Comparison of ENCODE assay signal across 8 cellular contexts in genomic region chr6:159761873-159762680, GRCh38. TPM values are rescaled to one million over a fixed set of nuclear protein-coding genes. Genes with fewer than 3 reads are reported as not detected.
A peak's percentile ranks its signal among the peaks of the same experiment; 100 is the strongest.
DNase-seq lines count a peak whose midpoint lies in the region; ATAC-seq and TF ChIP-seq lines count a peak whose summit lies in the region.

Gene ACAT2 (plus strand): TSS chr6:159762045. CDS start chr6:159762088, 43 bp downstream.

- ATAC-seq in GM19023 (IDR thresholded peaks at IDR 0.05; ENCODE audit: unreplicated experiment), result peak; percentile 98
- ATAC-seq in HG03196 (IDR thresholded peaks at IDR 0.05; ENCODE audit: unreplicated experiment), result peak; percentile 97

- H3K4me2 ChIP-seq in mammary epithelial cell (ENCODE audit: insufficient read depth, low read depth, low read length), result peak within 1 kb of the TSS; percentile 78

- H3K9me3 ChIP-seq in mammary epithelial cell (replicated peaks; ENCODE audit: insufficient read depth, low read length) (no peaks in the 10 kb centered on the region), iPS-20b (ENCODE audit: insufficient read depth, low read depth, low read length) (no peaks in the 10 kb centered on the region)

- H3K4me3 ChIP-seq in AG09309 (ENCODE audit: control insufficient read depth, low read depth, low read length) (peak within 1 kb of the TSS; percentile 64), WI38 (ENCODE audit: low read depth, low read length) (peak within 1 kb of the TSS; percentile 78), mammary epithelial cell (replicated peaks in 1 of 3; ENCODE audit: insufficient read depth in 1 of 3, low read depth in 2 of 3, low read length in 3 of 3) (peak within 1 kb of the TSS; percentile 49 to 72 (median 65)), iPS-20b (ENCODE audit: low read length) (peak within 1 kb of the TSS; percentile 93), skin epidermis (peak within 1 kb of the TSS; percentile 57 to 95 (median 85))

- H3K27ac ChIP-seq in mammary epithelial cell (ENCODE audit: insufficient read depth, low read depth, low read length), result peak within 1 kb of the TSS; percentile 68
- peak within 1 kb of the TSS; percentile 64 for H3K27ac ChIP-seq in iPS-20b (ENCODE audit: low read length)
- peak within 1 kb of the TSS; percentile 60 to 96 (median 93) for H3K27ac ChIP-seq in skin epidermis

- intact Hi-C loops in mammary epithelial cell (cut with micrococcal nuclease), result loop anchor here (1.0 to 2.0 kb wide), 3 partner anchors 27 to 71 kb away; partner anchors contain the start of genes TCP1 and WTAP

- no peaks in the 10 kb centered on the region for H3K27me3 ChIP-seq in mammary epithelial cell (ENCODE audit: insufficient read depth, low read length)
- H3K27me3 ChIP-seq in iPS-20b (ENCODE audit: insufficient read depth, low read length), result no peaks in the 10 kb centered on the region

- WGBS in mammary epithelial cell (ENCODE audit: low coverage, missing lambda C conversion rate), result 40% methylated on average over 5 of the region's 76 CpGs

- CTCF ChIA-PET in mammary epithelial cell (lab: Charles Lee; ENCODE audit: low non-redundant PET), result no interaction called here

- H3K36me3 ChIP-seq in mammary epithelial cell (ENCODE audit: insufficient read depth, low read length) (peaks cover 21% of the 10 kb centered on the region), iPS-20b (ENCODE audit: insufficient read depth, low read depth, low read length) (peaks cover 67% of the 10 kb centered on the region)

- H3K79me2 ChIP-seq in mammary epithelial cell (ENCODE audit: insufficient read depth, low read length), result peaks cover 56% of the 10 kb centered on the region

- DNase-seq in AG09309 (ENCODE audit: low read depth) (peak; percentile 61), NCI-H226 (peak; percentile 98), mammary epithelial cell (peak; percentile 95)

- BruUV-seq in mammary epithelial cell (replicated peaks; lab: Mats Ljungman, UMichigan), result no TSS peak

- H3K9ac ChIP-seq in mammary epithelial cell (ENCODE audit: insufficient read depth, low read length), result peak within 1 kb of the TSS; percentile 69
- peak within 1 kb of the TSS; percentile 90 for H3K9ac ChIP-seq in iPS-20b (ENCODE audit: low read depth, low read length)

- H2AFZ ChIP-seq in mammary epithelial cell (ENCODE audit: low read depth, low read length), result peak within 1 kb of the TSS; percentile 54

- H3K4me1 ChIP-seq in mammary epithelial cell (ENCODE audit: insufficient read depth, low read length) (peaks cover 26% of the 10 kb centered on the region), iPS-20b (ENCODE audit: insufficient read depth, low read length) (peaks cover 24% of the 10 kb centered on the region)

- in situ Hi-C loops in mammary epithelial cell (cut with MboI; ENCODE audit: low sequenced_read_pairs in 2 of 2), result no loop called here

- no peaks in the 10 kb centered on the region for H4K20me1 ChIP-seq in mammary epithelial cell (ENCODE audit: insufficient read depth, low read length)

- dilution Hi-C loops in mammary epithelial cell (cut with HindIII; ENCODE audit: low sequenced_read_pairs), result no loop called here

- TF ChIP-seq CTCF in AG09309 (IDR thresholded peaks at IDR 0.05; ENCODE audit: control insufficient read depth, insufficient read depth, low read depth, low read length, missing control alignments) (no peak), WI38 (IDR thresholded peaks at IDR 0.05; ENCODE audit: low read depth, low read length) (no peak), mammary epithelial cell (conservative IDR thresholded peaks at IDR 0.05 in 1 of 2, IDR thresholded peaks at IDR 0.05 in 1 of 2; ENCODE audit: extremely low read depth in 1 of 2, insufficient read depth in 1 of 2, low read depth in 1 of 2, low read length in 2 of 2) (no peak)

RNA-seq across cellular contexts. Expression of gene ACAT2, which starts in this region (rescaled TPM):
- total RNA-seq in mammary epithelial cell, result 100 to 1,000 TPM in 1 of 2 donors, 10 to 100 TPM in 1; 39.3 to 235 TPM
- polyA plus RNA-seq in mammary epithelial cell, result 102 TPM
- polyA minus RNA-seq in mammary epithelial cell, result 81.8 TPM

Comparison
In these comparisons a context has a peak if more than half of its experiments do, and no peak if none do; other contexts are left out.
1. Peak in every context shown above with its lines: DNase-seq, ATAC-seq, H3K4me3 ChIP-seq and H3K27ac ChIP-seq.